Comparison of ENCODE assay signal across 8 cellular contexts in genomic region chr1:84504580-84505021, GRCh38. TPM values are rescaled to one million over a fixed set of nuclear protein-coding genes. Genes with fewer than 3 reads are reported as not detected.
A peak's percentile ranks its signal among the peaks of the same experiment; 100 is the strongest.
DNase-seq lines count a peak whose midpoint lies in the region; ATAC-seq and TF ChIP-seq lines count a peak whose summit lies in the region.

No MANE protein-coding gene starts in this region.

- H4K20me1 ChIP-seq in fibroblast of lung (ENCODE audit: control insufficient read depth, extremely low read depth, insufficient read depth, low read length): no peaks in the 10 kb centered on the region

- TF ChIP-seq CTCF in heart right ventricle (IDR thresholded peaks at IDR 0.05): no peak
- TF ChIP-seq CTCF in fibroblast of lung (conservative IDR thresholded peaks at IDR 0.05 in 1 of 2, IDR thresholded peaks at IDR 0.05 in 1 of 2; ENCODE audit: low read depth in 1 of 2, low read length in 2 of 2): peak; percentile 24 to 27
- no peak for TF ChIP-seq CTCF in prostate gland (IDR thresholded peaks at IDR 0.05)
- no peak for TF ChIP-seq CTCF in mucosa of descending colon (IDR thresholded peaks at IDR 0.05)

- H3K27me3 ChIP-seq in heart right ventricle: no peaks in the 10 kb centered on the region
- no peaks in the 10 kb centered on the region for H3K27me3 ChIP-seq in fibroblast of lung (ENCODE audit: control insufficient read depth, insufficient read depth, low read length)
- no peaks in the 10 kb centered on the region for H3K27me3 ChIP-seq in prostate gland (replicated peaks; ENCODE audit: insufficient read depth)

- 11 to 15% methylated on average over 6 of the region's 6 CpGs for whole genome bisulfite sequencing in heart right ventricle, 2 donors
- 11% methylated on average over 6 of the region's 6 CpGs for WGBS in prostate gland

- H3K9ac ChIP-seq in fibroblast of lung (ENCODE audit: insufficient read depth, low read length): peak overlapping the region; percentile 92

- H3K4me2 ChIP-seq in fibroblast of lung (ENCODE audit: extremely low read depth, insufficient read depth, low read length): peak overlapping the region; percentile 83

- no peak for TF ChIP-seq POLR2A in prostate gland (IDR thresholded peaks at IDR 0.05)

- intact Hi-C loops in heart right ventricle (cut with DNase I) (loop anchor here in 6 of 10 donors (5.0 to 10.0 kb wide), 5 partner anchors 68 to 118 kb away; partner anchors contain the start of gene CTBS (in 5 of the 6)), left ventricle myocardium superior (cut with micrococcal nuclease) (no loop called here), prostate gland (cut with DNase I) (loop anchor here (5.0 kb wide), 1 partner anchor 68 kb away; the partner anchor contains the start of gene CTBS), mucosa of descending colon (cut with DNase I, micrococcal nuclease) (no loop called here)

- H3K36me3 ChIP-seq in heart right ventricle: peaks cover 0 to 39% (median 3%) of the 10 kb centered on the region in 9 donors
- no peaks in the 10 kb centered on the region for H3K36me3 ChIP-seq in fibroblast of lung (ENCODE audit: control insufficient read depth, insufficient read depth, low read length)
- H3K36me3 ChIP-seq in prostate gland: no peaks in the 10 kb centered on the region
- H3K36me3 ChIP-seq in mucosa of descending colon (ENCODE audit: low read depth): no peaks in the 10 kb centered on the region

- DNase-seq in heart right ventricle: no peak
- no peak for DNase-seq in left ventricle myocardium superior
- DNase-seq in fibroblast of lung (ENCODE audit: low read depth in 2 of 2): peak; percentile 68 to 90
- DNase-seq in prostate gland (ENCODE audit: low spot score): no peak
- DNase-seq in mucosa of descending colon: no peak

- peak overlapping the region; percentile 51 to 91 (median 74) for H3K4me3 ChIP-seq in heart right ventricle
- peak overlapping the region; percentile 86 to 96 (median 90) for H3K4me3 ChIP-seq in fibroblast of lung (replicated peaks in 1 of 4; ENCODE audit: control extremely low read depth in 1 of 4, insufficient read depth in 1 of 4, low read depth in 3 of 4, low read length in 4 of 4)
- H3K4me3 ChIP-seq in prostate gland: peak overlapping the region; percentile 59 to 83
- H3K4me3 ChIP-seq in mucosa of descending colon: no peak overlapping the region

- no peak overlapping the region for H2AFZ ChIP-seq in fibroblast of lung (ENCODE audit: low read length)

- H3K27ac ChIP-seq in heart right ventricle: peak overlapping the region; percentile 93 to 99 (median 98)
- H3K27ac ChIP-seq in fibroblast of lung (ENCODE audit: insufficient read depth, low read length): peak overlapping the region; percentile 94
- H3K27ac ChIP-seq in prostate gland: peak overlapping the region; percentile 95 to 96

- H3K4me1 ChIP-seq in heart right ventricle (peaks cover 0 to 64% (median 57%) of the 10 kb centered on the region in 9 donors), fibroblast of lung (ENCODE audit: control insufficient read depth, extremely low read depth, insufficient read depth, low read length) (no peaks in the 10 kb centered on the region), prostate gland (replicated peaks) (peaks cover 2% of the 10 kb centered on the region), mucosa of descending colon (ENCODE audit: low read depth) (peaks cover 29% of the 10 kb centered on the region)

- peaks cover 0 to 17% (median 5%) of the 10 kb centered on the region in 11 donors for H3K9me3 ChIP-seq in heart right ventricle
- H3K9me3 ChIP-seq in fibroblast of lung (ENCODE audit: control insufficient read depth, insufficient read depth, low read depth, low read length): no peaks in the 10 kb centered on the region
- no peaks in the 10 kb centered on the region for H3K9me3 ChIP-seq in prostate gland
- no peaks in the 10 kb centered on the region for H3K9me3 ChIP-seq in mucosa of descending colon

- ATAC-seq in heart right ventricle: no peak
- no peak for ATAC-seq in left ventricle myocardium superior
- peak; percentile 24 for ATAC-seq in SK-N-SH treated with all-trans-retinoic acid at 6 μM for 48 hours
- ATAC-seq in mucosa of descending colon: no peak
- ATAC-seq in HG03025 (IDR thresholded peaks at IDR 0.05; ENCODE audit: low FRiP score, unreplicated experiment): no peak
- ATAC-seq in GM18868 (IDR thresholded peaks at IDR 0.05; ENCODE audit: unreplicated experiment): no peak

- peaks cover 58% of the 10 kb centered on the region for H3K79me2 ChIP-seq in fibroblast of lung (ENCODE audit: control insufficient read depth, insufficient read depth, low read length)

TF ChIP-seq in SK-N-SH treated with all-trans-retinoic acid at 6 μM for 48 hours, 23 proteins besides CTCF, POLR2A, EP300 and RAD21:
- TF ChIP-seq TSHZ2 (CRISPR knock-in tag; IDR thresholded peaks at IDR 0.05) (no peak), POU6F1 (CRISPR knock-in tag; IDR thresholded peaks at IDR 0.05; ENCODE audit: borderline replicate concordance, low read depth) (no peak), OSR1 (CRISPR knock-in tag; IDR thresholded peaks at IDR 0.05) (no peak), BACH2 (CRISPR knock-in tag; IDR thresholded peaks at IDR 0.05; ENCODE audit: borderline replicate concordance) (no peak)

RNA-seq across cellular contexts. Expression of gene SPATA1, which starts 1.6 kb away (rescaled TPM):
- 1 to 10 TPM in 8 of 10 donors, under 1 TPM in 2; 0.78 to 2.9 (median 1.6) TPM for total RNA-seq in heart right ventricle
- polyA plus RNA-seq in heart right ventricle: 1 to 10 TPM in 1 of 2 donors, under 1 TPM in 1; 0.22 to 1.5 TPM
- total RNA-seq in left ventricle myocardium superior: 1.7 TPM
- 1.0 and 1.7 TPM in 2 replicates for total RNA-seq in fibroblast of lung
- polyA plus RNA-seq in fibroblast of lung: 0.54 and 0.96 TPM in 2 replicates
- 0.66 and 0.98 TPM in 2 replicates for polyA plus RNA-seq in fibroblast of lung (2012)
- not detected in 2 replicates for polyA minus RNA-seq in fibroblast of lung (ENCODE audit: low replicate concordance)
- 1 to 10 TPM in 1 of 2 donors, under 1 TPM in 1; 0.05 to 3.8 TPM for total RNA-seq in prostate gland
- 1 to 10 TPM; 2.0 to 3.8 (median 3.5) TPM for total RNA-seq in mucosa of descending colon

RNA-seq across cellular contexts. Expression of gene GNG5, which starts 1.8 kb away (rescaled TPM):
- total RNA-seq in heart right ventricle: 100 to 1,000 TPM; 155 to 216 (median 164) TPM
- 100 to 1,000 TPM; 140 to 254 TPM for polyA plus RNA-seq in heart right ventricle
- total RNA-seq in left ventricle myocardium superior: 213 TPM
- 9.5 and 13.7 TPM in 2 replicates for total RNA-seq in fibroblast of lung
- polyA plus RNA-seq in fibroblast of lung: 59.4 and 73.3 TPM in 2 replicates
- polyA plus RNA-seq in fibroblast of lung (2012): 207 and 262 TPM in 2 replicates
- 20.0 and 25.4 TPM in 2 replicates for polyA minus RNA-seq in fibroblast of lung (ENCODE audit: low replicate concordance)
- 100 to 1,000 TPM; 111 to 116 TPM for total RNA-seq in prostate gland
- total RNA-seq in mucosa of descending colon: 100 to 1,000 TPM in 2 of 3 donors, 10 to 100 TPM in 1; 75.6 to 158 (median 144) TPM

RNA-seq across cellular contexts. Expression of gene RPF1, which starts 25.5 kb away (rescaled TPM):
- total RNA-seq in heart right ventricle (10 to 100 TPM; 28.0 to 38.9 (median 32.0) TPM), left ventricle myocardium superior (35.9 TPM), fibroblast of lung (31.6 and 32.2 TPM in 2 replicates), prostate gland (10 to 100 TPM; 38.4 TPM), mucosa of descending colon (10 to 100 TPM; 24.3 to 28.8 (median 25.8) TPM)
- polyA plus RNA-seq in heart right ventricle (10 to 100 TPM; 17.9 to 45.8 TPM), fibroblast of lung (40.6 and 44.2 TPM in 2 replicates)
- polyA plus RNA-seq in fibroblast of lung (2012): 32.6 and 36.9 TPM in 2 replicates
- 0.59 TPM in 1 of 2 replicates, not detected in the other for polyA minus RNA-seq in fibroblast of lung (ENCODE audit: low replicate concordance)

Comparison
In these comparisons a context has a peak if more than half of its experiments do, and no peak if none do; other contexts are left out.
1. intact Hi-C loops: an anchor here in heart right ventricle (5.0 to 10.0 kb wide) and prostate gland (5.0 kb wide); none called in left ventricle myocardium superior and mucosa of descending colon.
2. DNase-seq: peak in fibroblast of lung (2 of 2); none in heart right ventricle (0 of 2), left ventricle myocardium superior (single experiment), prostate gland (single experiment) and mucosa of descending colon (0 of 3).
3. CTCF ChIP-seq: peak in fibroblast of lung (2 of 2); none in heart right ventricle (0 of 9), prostate gland (0 of 4) and mucosa of descending colon (single experiment).
4. Peak in every context shown above with its lines, with median percentiles within 50 percentile points of each other: H3K27ac ChIP-seq.